Comparison of ENCODE assay signal across 25 cellular contexts in the genomic region with DNA sequence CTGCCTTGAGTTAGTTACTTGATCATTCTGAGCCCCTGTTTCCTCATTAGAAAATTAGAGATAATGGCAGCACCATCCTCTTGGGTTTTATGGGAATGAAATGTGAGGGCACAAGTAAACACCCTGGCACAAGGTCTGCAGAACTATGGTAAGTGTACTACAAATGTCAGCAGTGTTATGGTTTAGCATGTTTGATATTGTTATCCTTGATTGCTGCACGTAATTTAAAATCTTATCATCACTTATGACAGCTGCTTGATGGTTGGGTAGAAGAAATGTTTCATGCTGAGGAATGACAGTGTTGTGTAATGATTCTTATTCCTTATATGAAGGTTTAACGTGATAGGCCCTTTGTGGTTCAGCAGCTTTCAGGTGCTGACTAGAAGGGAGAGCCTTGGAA.
DNase-seq lines count a peak whose midpoint lies in the region; FAIRE-seq and TF ChIP-seq lines count a peak whose summit lies in the region.
"Had no signal": no experiment of that assay in that cellular context is flagged by ENCODE, and none has a peak within 500 bp of the region (broad histone marks: within the 10 kb centered on the region; RNA-seq: fewer than 3 reads in every experiment).

No MANE protein-coding gene starts in this region.

- H3K27ac ChIP-seq in C4-2B (peak overlapping the region; percentile 34; the same call in 1 of the 2 replicates), VCaP (peak overlapping the region; percentile 55)
- H3K27ac ChIP-seq: BLaER1 treated with 17β-estradiol and CSF1 and Interleukin-3, amounts not matched to agents 10 nM and 100 nM had no signal

- DNase-seq in GM12891 (ENCODE audit: insufficient read length, low spot score), result no peak
- DNase-seq in mesothelial cell of epicardium (ENCODE audit: low spot score in 2 of 2, unreplicated experiment in 2 of 2), result no peak
- no peak for DNase-seq in germinal center (ENCODE audit: low spot score)
- no peak for DNase-seq in central memory CD4-positive, alpha-beta T cell
- DNase-seq in cerebellar cortex (ENCODE audit: low spot score), result no peak
- no peak for DNase-seq in DMS153 treated with DMSO at 0.1 percent for 48 hours (lab: John Stamatoyannopoulos, UW; ENCODE audit: unreplicated experiment)
- DNase-seq: Caco-2; CD8-positive, alpha-beta T cell; DMS 273 treated with DMSO at 0.1 percent for 48 hours; DMS79 treated with DMSO at 0.1 percent for 48 hours; H9; HFFc6; KBM-7; MM.1S; NCI-H2029; NCI-H2227 treated with DMSO at 0.1 percent for 48 hours; NCI-H510A; NCI-H69; SK-N-SH; SW 1271 had no signal

- H3K4me3 Mint-ChIP-seq in mesothelial cell of epicardium, result no peak overlapping the region
- H3K4me3 Mint-ChIP-seq: CD8-positive, alpha-beta T cell; H9; HFFc6 had no signal

- no peaks in the 10 kb centered on the region for H3K27me3 Mint-ChIP-seq in mesothelial cell of epicardium (ENCODE audit: low read depth)

- no peak for TF ChIP-seq POLR2A in GM12891 (IDR thresholded peaks at IDR 0.05; ENCODE audit: low read depth, low read length)

- TF ChIP-seq CTCF in C4-2B (conservative IDR thresholded peaks at IDR 0.05), result no peak
- no peak for TF ChIP-seq CTCF in VCaP (conservative IDR thresholded peaks at IDR 0.05)
- no peak for TF ChIP-seq CTCF in mesothelial cell of epicardium (IDR thresholded peaks at IDR 0.05; ENCODE audit: unreplicated experiment)

- H3K4me1 Mint-ChIP-seq in mesothelial cell of epicardium, result peaks cover 74% of the 10 kb centered on the region

- H3K9me3 Mint-ChIP-seq in mesothelial cell of epicardium, result no peaks in the 10 kb centered on the region
- H3K9me3 Mint-ChIP-seq: CD8-positive, alpha-beta T cell; H9; HFFc6 had no signal

- peak; percentile 66 for FAIRE-seq in GM12891 (lab: Jason Lieb, UNC)
- FAIRE-seq: HTR-8/SVneo, RCC 7860 had no signal

- H3K27ac Mint-ChIP-seq in mesothelial cell of epicardium, result peak overlapping the region; percentile 94
- H3K27ac Mint-ChIP-seq: HFFc6 had no signal

- H3K36me3 Mint-ChIP-seq in mesothelial cell of epicardium, result peaks cover 11% of the 10 kb centered on the region

TF ChIP-seq in GM12891, 5 proteins besides CTCF, POLR2A, EP300 and RAD21:
- TF ChIP-seq POU2F2 (IDR thresholded peaks at IDR 0.05; ENCODE audit: low read depth, low read length) (no peak), TAF1 (IDR thresholded peaks at IDR 0.05; ENCODE audit: low read depth, low read length) (no peak)
